Comparison of ENCODE assay signal across 8 cellular contexts in genomic region chr2:159617651-159618050, GRCh38. TPM values are rescaled to one million over a fixed set of nuclear protein-coding genes. Genes with fewer than 3 reads are reported as not detected.
DNase-seq lines count a peak whose midpoint lies in the region; ATAC-seq, FAIRE-seq and TF ChIP-seq lines count a peak whose summit lies in the region.

No MANE protein-coding gene starts in this region.

- peaks cover 0 to 6% (median 2%) of the 10 kb centered on the region in 5 donors for H3K36me3 Mint-ChIP-seq in naive thymus-derived CD4-positive, alpha-beta T cell
- H3K36me3 Mint-ChIP-seq in immature natural killer cell = peaks cover 0 to 7% (median 0%) of the 10 kb centered on the region in 3 donors
- no peaks in the 10 kb centered on the region for H3K36me3 Mint-ChIP-seq in activated CD4-positive, alpha-beta T cell treated with anti-CD3 and anti-CD28 coated beads, Interleukin-2, amount 10 ng/mL, durations not matched to agents 24 days and 14 days (ENCODE audit: low read depth)

- peaks cover 7% of the 10 kb centered on the region for H3K79me2 ChIP-seq in parathyroid adenoma

- intact Hi-C loops in naive thymus-derived CD4-positive, alpha-beta T cell (cut with micrococcal nuclease) = loop anchor here (2.0 to 10.0 kb wide), 3 partner anchors 95 to 287 kb away; partner anchors contain the start of genes CD302 (in 1 of the 2), LY75 (in 1 of the 2) and MARCHF7 (in 1 of the 2)
- intact Hi-C loops in activated CD4-positive, alpha-beta T cell treated with anti-CD3 and anti-CD28 coated beads, Interleukin-2, amount 10 ng/mL, durations not matched to agents 24 days and 14 days (cut with micrococcal nuclease) = no loop called here

- H3K27ac ChIP-seq in ectodermal cell (ENCODE audit: insufficient read depth, low read depth, low read length, poor library complexity, severe bottlenecking) (no peak overlapping the region), parathyroid adenoma (no peak overlapping the region)
- H3K27ac ChIP-seq in naive thymus-derived CD4-positive, alpha-beta T cell (ENCODE audit: low read depth, low read length) = no peak overlapping the region

- no peaks in the 10 kb centered on the region for H3K9me3 Mint-ChIP-seq in naive thymus-derived CD4-positive, alpha-beta T cell
- H3K9me3 Mint-ChIP-seq in immature natural killer cell = no peaks in the 10 kb centered on the region
- H3K9me3 Mint-ChIP-seq in activated CD4-positive, alpha-beta T cell treated with anti-CD3 and anti-CD28 coated beads, Interleukin-2, amount 10 ng/mL, durations not matched to agents 24 days and 14 days = no peaks in the 10 kb centered on the region

- DNase-seq in GM12892 (ENCODE audit: insufficient read length) (no peak), NCI-H446 (lab: John Stamatoyannopoulos, UW) (peak; percentile 11 to 50), KG1 (lab: John Stamatoyannopoulos, UW) (no peak), immature natural killer cell (no peak)
- no peak for DNase-seq in naive thymus-derived CD4-positive, alpha-beta T cell
- no peak for DNase-seq in activated CD4-positive, alpha-beta T cell treated with anti-CD3 and anti-CD28 coated beads, Interleukin-2, amount 10 ng/mL, durations not matched to agents 24 days and 14 days

- no peak for ATAC-seq in naive thymus-derived CD4-positive, alpha-beta T cell

- peaks cover 10 to 18% (median 15%) of the 10 kb centered on the region in 7 donors for H3K4me1 Mint-ChIP-seq in naive thymus-derived CD4-positive, alpha-beta T cell
- peaks cover 20 to 32% of the 10 kb centered on the region in 2 donors for H3K4me1 Mint-ChIP-seq in immature natural killer cell
- H3K4me1 Mint-ChIP-seq in activated CD4-positive, alpha-beta T cell treated with anti-CD3 and anti-CD28 coated beads, Interleukin-2, amount 10 ng/mL, durations not matched to agents 24 days and 14 days = peaks cover 11% of the 10 kb centered on the region

- no peak overlapping the region for H3K27ac Mint-ChIP-seq in naive thymus-derived CD4-positive, alpha-beta T cell
- H3K27ac Mint-ChIP-seq in immature natural killer cell = no peak overlapping the region
- no peak overlapping the region for H3K27ac Mint-ChIP-seq in activated CD4-positive, alpha-beta T cell treated with anti-CD3 and anti-CD28 coated beads, Interleukin-2, amount 10 ng/mL, durations not matched to agents 24 days and 14 days

- H3K27me3 Mint-ChIP-seq in naive thymus-derived CD4-positive, alpha-beta T cell = peaks cover 17 to 43% (median 37%) of the 10 kb centered on the region in 5 donors
- peaks cover 3 to 22% (median 17%) of the 10 kb centered on the region in 3 donors for H3K27me3 Mint-ChIP-seq in immature natural killer cell (ENCODE audit: low read depth in 3 of 3)
- H3K27me3 Mint-ChIP-seq in activated CD4-positive, alpha-beta T cell treated with anti-CD3 and anti-CD28 coated beads, Interleukin-2, amount 10 ng/mL, durations not matched to agents 24 days and 14 days = peaks cover 32% of the 10 kb centered on the region

- no peak overlapping the region for H3K4me3 Mint-ChIP-seq in naive thymus-derived CD4-positive, alpha-beta T cell
- no peak overlapping the region for H3K4me3 Mint-ChIP-seq in immature natural killer cell
- no peak overlapping the region for H3K4me3 Mint-ChIP-seq in activated CD4-positive, alpha-beta T cell treated with anti-CD3 and anti-CD28 coated beads, Interleukin-2, amount 10 ng/mL, durations not matched to agents 24 days and 14 days

- H3K4me3 ChIP-seq in ectodermal cell (ENCODE audit: insufficient read depth, low read depth, low read length) (peak overlapping the region; percentile 90), parathyroid adenoma (ENCODE audit: low read depth, low read length) (no peak overlapping the region)
- no peak overlapping the region for H3K4me3 ChIP-seq in naive thymus-derived CD4-positive, alpha-beta T cell (ENCODE audit: low read length)

- WGBS in ectodermal cell, 2 experiments = 0 to 1% methylated on average over 2 of the region's 2 CpGs

- H3K4me1 ChIP-seq in ectodermal cell (ENCODE audit: control insufficient read depth, insufficient read depth, low read length) = no peaks in the 10 kb centered on the region
- H3K4me1 ChIP-seq in parathyroid adenoma = peaks cover 5% of the 10 kb centered on the region
- H3K4me1 ChIP-seq in naive thymus-derived CD4-positive, alpha-beta T cell (ENCODE audit: control insufficient read depth in 2 of 2, insufficient read depth in 2 of 2, low read length in 2 of 2) = peaks cover 4 to 5% of the 10 kb centered on the region in 2 donors

- H2AFZ ChIP-seq in parathyroid adenoma = peak overlapping the region; percentile 24

- CTCF ChIA-PET in naive thymus-derived CD4-positive, alpha-beta T cell (lab: Charles Lee) = no interaction called here

- H3K9me3 ChIP-seq in ectodermal cell (ENCODE audit: control insufficient read depth, low read length) (no peaks in the 10 kb centered on the region), parathyroid adenoma (ENCODE audit: control insufficient read depth, low read length) (no peaks in the 10 kb centered on the region)
- H3K9me3 ChIP-seq in naive thymus-derived CD4-positive, alpha-beta T cell (ENCODE audit: control insufficient read depth in 2 of 3, low read length in 3 of 3) = no peaks in the 10 kb centered on the region

- H3K4me2 ChIP-seq in parathyroid adenoma (ENCODE audit: low read length) = peak overlapping the region; percentile 95

- peak; percentile 50 for FAIRE-seq in GM12892 (lab: Jason Lieb, UNC)

- H3K36me3 ChIP-seq in ectodermal cell (ENCODE audit: control insufficient read depth, insufficient read depth, low read length) (no peaks in the 10 kb centered on the region), parathyroid adenoma (ENCODE audit: control insufficient read depth, insufficient read depth, low read length) (no peaks in the 10 kb centered on the region)
- H3K36me3 ChIP-seq in naive thymus-derived CD4-positive, alpha-beta T cell (ENCODE audit: control insufficient read depth in 2 of 3, insufficient read depth in 3 of 3, low read length in 3 of 3) = no peaks in the 10 kb centered on the region

- no peaks in the 10 kb centered on the region for H3K27me3 ChIP-seq in ectodermal cell (ENCODE audit: control insufficient read depth, insufficient read depth, low read length, poor library complexity, severe bottlenecking)
- H3K27me3 ChIP-seq in parathyroid adenoma (ENCODE audit: control insufficient read depth, insufficient read depth, low read length) = no peaks in the 10 kb centered on the region
- peaks cover 3% of the 10 kb centered on the region in 2 donors for H3K27me3 ChIP-seq in naive thymus-derived CD4-positive, alpha-beta T cell (ENCODE audit: control insufficient read depth in 2 of 2, insufficient read depth in 2 of 2, low read length in 2 of 2)

- POLR2A ChIA-PET in naive thymus-derived CD4-positive, alpha-beta T cell (lab: Charles Lee) = no interaction called here

- H3K9ac ChIP-seq in parathyroid adenoma = no peak overlapping the region

- TF ChIP-seq CTCF in parathyroid adenoma (IDR thresholded peaks at IDR 0.05) = no peak

- no peak for TF ChIP-seq POLR2A in GM12892 (IDR thresholded peaks at IDR 0.05; ENCODE audit: low read depth, low read length)

RNA-seq across cellular contexts. Expression of gene BAZ2B, which starts 1.3 kb away (rescaled TPM):
- polyA plus RNA-seq in GM12892 (2012; ENCODE audit: missing spikeins) = 27.2 TPM
- 39.6 TPM for polyA plus RNA-seq in ectodermal cell (2013, experiment 1 of 4)
- 41.2 TPM for polyA plus RNA-seq in ectodermal cell (2013, experiment 2 of 4)
- polyA plus RNA-seq in ectodermal cell (2013, experiment 3 of 4) = 32.6 TPM
- polyA plus RNA-seq in ectodermal cell (2013, experiment 4 of 4) = 33.1 TPM
- 10 to 100 TPM in 4 of 5 experiments, 1 to 10 TPM in 1; 9.9 to 57.4 (median 21.6) TPM for total RNA-seq in naive thymus-derived CD4-positive, alpha-beta T cell
- polyA plus RNA-seq in naive thymus-derived CD4-positive, alpha-beta T cell = 10 to 100 TPM; 10.4 to 12.6 TPM
- 10 to 100 TPM in 2 of 3 donors, 1 to 10 TPM in 1; 4.6 to 32.2 (median 13.2) TPM for polyA plus RNA-seq in immature natural killer cell
- total RNA-seq in activated CD4-positive, alpha-beta T cell treated with anti-CD3 and anti-CD28 coated beads, Interleukin-2, amount 10 ng/mL, durations not matched to agents 24 days and 14 days = 3.8 and 4.2 TPM in 2 replicates

Comparison
In these comparisons a context has a peak if more than half of its experiments do, and no peak if none do; other contexts are left out.
1. DNase-seq: peak in NCI-H446 (2 of 2); none in GM12892 (single experiment), KG1 (single experiment), naive thymus-derived CD4-positive, alpha-beta T cell (0 of 9), immature natural killer cell (0 of 3) and activated CD4-positive, alpha-beta T cell treated with anti-CD3 and anti-CD28 coated beads, Interleukin-2, amount 10 ng/mL, durations not matched to agents 24 days and 14 days (single experiment).